18 cellular contexts compared by ENCODE assay signal in the genomic region with DNA sequence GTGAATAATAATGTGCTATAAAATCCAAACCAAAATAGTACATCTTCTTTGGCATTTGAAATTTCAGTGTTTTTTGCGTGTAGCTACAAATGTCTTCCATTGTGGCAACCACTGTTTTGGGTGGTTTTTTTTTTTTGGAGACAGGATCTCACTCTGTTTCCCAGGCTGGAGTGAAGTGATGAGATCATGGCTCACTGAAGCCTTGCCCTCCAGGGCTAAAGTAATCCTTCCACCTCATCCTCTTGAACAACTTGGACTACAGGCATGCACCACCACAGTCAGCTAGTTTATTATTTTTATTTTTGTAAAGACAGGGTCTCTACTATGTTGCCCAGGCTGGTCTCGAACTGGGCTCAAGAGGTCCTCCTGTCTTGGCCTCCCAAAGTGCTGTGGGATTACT.
DNase-seq lines count a peak whose midpoint lies in the region; TF ChIP-seq lines count a peak whose summit lies in the region.
"Had no signal": no experiment of that assay in that cellular context is flagged by ENCODE, and none has a peak within 500 bp of the region (broad histone marks: within the 10 kb centered on the region; RNA-seq: fewer than 3 reads in every experiment).

No MANE protein-coding gene starts in this region.

- H2AK5ac ChIP-seq in mesenchymal stem cell (ENCODE audit: low read length, severe bottlenecking) = no peak overlapping the region

- no peak overlapping the region for H3K14ac ChIP-seq in mesenchymal stem cell (ENCODE audit: low read length in 2 of 2)

- H3K4me2 ChIP-seq in smooth muscle cell = peak overlapping the region; percentile 0
- no peak overlapping the region for H3K4me2 ChIP-seq in mesenchymal stem cell (ENCODE audit: low read length, poor library complexity, severe bottlenecking)

- H3K4ac ChIP-seq in mesenchymal stem cell (ENCODE audit: low read depth in 1 of 2, low read length in 2 of 2) = no peak overlapping the region

- CTCF ChIA-PET in HEK293 (lab: Yijun Ruan, JAX) = interaction anchor here (0.6 to 2.5 kb wide), 7 partner anchors 9 to 645 kb away, joined by 3 to 14 read pairs (median 4); no protein-coding TSS in a partner anchor

- H2BK5ac ChIP-seq in mesenchymal stem cell (ENCODE audit: low read depth, low read length, poor library complexity, severe bottlenecking) = no peak overlapping the region

- POLR2A ChIA-PET in HEK293 (lab: Yijun Ruan, JAX) = no interaction called here

- H3K23ac ChIP-seq in mesenchymal stem cell (ENCODE audit: low read length in 2 of 2) = no peak overlapping the region

- no peak overlapping the region for H2BK12ac ChIP-seq in mesenchymal stem cell (ENCODE audit: low read length in 2 of 2)

- no peak overlapping the region for H2BK120ac ChIP-seq in mesenchymal stem cell (ENCODE audit: low read depth, low read length)

- no peaks in the 10 kb centered on the region for H3K27me3 ChIP-seq in SJCRH30
- peaks cover 8% of the 10 kb centered on the region for H3K27me3 ChIP-seq in smooth muscle cell (ENCODE audit: low read depth)
- H3K27me3 ChIP-seq in ascending aorta = no peaks in the 10 kb centered on the region
- no peaks in the 10 kb centered on the region for H3K27me3 ChIP-seq in mesenchymal stem cell (ENCODE audit: control insufficient read depth in 1 of 2, insufficient read depth in 1 of 2, low read length in 2 of 2)
- H3K27me3 ChIP-seq: BE2C had no signal

- H3K36me3 Mint-ChIP-seq in chondrocyte (ENCODE audit: low read depth) = no peaks in the 10 kb centered on the region
- H3K36me3 Mint-ChIP-seq: CD4-positive, CD25-positive, alpha-beta regulatory T cell had no signal

- no peak overlapping the region for H3K4me3 Mint-ChIP-seq in chondrocyte (ENCODE audit: unreplicated experiment)
- H3K4me3 Mint-ChIP-seq: CD4-positive, CD25-positive, alpha-beta regulatory T cell; CD8-positive, alpha-beta memory T cell; IgD-negative memory B cell had no signal

- H3K9me3 ChIP-seq in HEK293 (ENCODE audit: control insufficient read depth, insufficient read depth, low read depth, low read length) (no peaks in the 10 kb centered on the region), SJCRH30 (replicated peaks) (no peaks in the 10 kb centered on the region; the same call in none of the 2 replicates), smooth muscle cell (replicated peaks; ENCODE audit: low read depth) (no peaks in the 10 kb centered on the region), ascending aorta (no peaks in the 10 kb centered on the region), mesenchymal stem cell (ENCODE audit: control insufficient read depth, low read length) (no peaks in the 10 kb centered on the region)
- H3K9me3 ChIP-seq: BE2C, HAP-1 had no signal

- no peak overlapping the region for H3K18ac ChIP-seq in mesenchymal stem cell (ENCODE audit: low read depth in 1 of 2, low read length in 2 of 2)

- H3K4me1 ChIP-seq in HEK293 (ENCODE audit: control insufficient read depth, insufficient read depth, low read length) (peaks cover 21% of the 10 kb centered on the region), SJCRH30 (peaks cover 33% of the 10 kb centered on the region), smooth muscle cell (ENCODE audit: low read depth) (no peaks in the 10 kb centered on the region), ascending aorta (no peaks in the 10 kb centered on the region), mesenchymal stem cell (ENCODE audit: control insufficient read depth, insufficient read depth, low read depth, low read length) (peaks cover 2% of the 10 kb centered on the region)
- H3K4me1 ChIP-seq: HAP-1 had no signal

- no peaks in the 10 kb centered on the region for H3K79me2 ChIP-seq in smooth muscle cell (ENCODE audit: low read depth)

- H3K4me3 ChIP-seq in HEK293 (ENCODE audit: low read depth, low read length) (no peak overlapping the region), SJCRH30 (no peak overlapping the region), smooth muscle cell (no peak overlapping the region), ascending aorta (no peak overlapping the region), mesenchymal stem cell (ENCODE audit: insufficient read depth in 1 of 2, low read depth in 1 of 2, low read length in 2 of 2) (no peak overlapping the region)
- H3K4me3 ChIP-seq: GM23248, HAP-1 had no signal

- H3K9ac ChIP-seq in smooth muscle cell (ENCODE audit: low read depth) (no peak overlapping the region), mesenchymal stem cell (ENCODE audit: low read length) (no peak overlapping the region)
- H3K9ac ChIP-seq: GM23248 had no signal

- intact Hi-C loops in ascending aorta (cut with DNase I) = no loop called here

- no peaks in the 10 kb centered on the region for H3F3A ChIP-seq in smooth muscle cell (ENCODE audit: low read depth)

- H4K8ac ChIP-seq in mesenchymal stem cell (ENCODE audit: low read length) = no peak overlapping the region

- DNase-seq in SJCRH30 (peak; percentile 27 to 60), chondrocyte (ENCODE audit: low spot score) (no peak), smooth muscle cell (lab: John Stamatoyannopoulos, UW; ENCODE audit: unreplicated experiment) (no peak), midbrain (lab: John Stamatoyannopoulos, UW) (no peak), ascending aorta (ENCODE audit: low spot score in 2 of 2) (no peak), mesenchymal stem cell (no peak)
- DNase-seq: BE2C; C1 segment of cervical spinal cord; CD4-positive, CD25-positive, alpha-beta regulatory T cell; CD8-positive, alpha-beta memory T cell; COR-L47; DMS 273 treated with DMSO at 0.1 percent for 48 hours; DMS53; GDM1 had no signal

- WGBS in smooth muscle cell (ENCODE audit: low lambda C conversion rate) = 90% methylated on average over 2 of the region's 2 CpGs
- WGBS in mesenchymal stem cell = 77% methylated on average over 2 of the region's 2 CpGs

- H3K27me3 Mint-ChIP-seq in chondrocyte (ENCODE audit: low read depth) = no peaks in the 10 kb centered on the region
- H3K27me3 Mint-ChIP-seq: CD4-positive, CD25-positive, alpha-beta regulatory T cell; IgD-negative memory B cell had no signal

- H2BK15ac ChIP-seq in mesenchymal stem cell (ENCODE audit: low read depth, poor library complexity, severe bottlenecking) = no peak overlapping the region

- no peak for TF ChIP-seq CTCF in HEK293 (tag by site-specific recombination; IDR thresholded peaks at IDR 0.05)
- no peak for TF ChIP-seq CTCF in chondrocyte (IDR thresholded peaks at IDR 0.05)
- TF ChIP-seq CTCF in smooth muscle cell (IDR thresholded peaks at IDR 0.05; ENCODE audit: borderline replicate concordance, insufficient read depth, poor library complexity, severe bottlenecking) = no peak
- TF ChIP-seq CTCF in ascending aorta (IDR thresholded peaks at IDR 0.05) = no peak

- H2AFZ ChIP-seq in smooth muscle cell (ENCODE audit: low read depth) = no peak overlapping the region
- H2AFZ ChIP-seq in mesenchymal stem cell (ENCODE audit: low read depth, low read length) = no peak overlapping the region
- H2AFZ ChIP-seq: GM23248 had no signal

- peaks cover 1% of the 10 kb centered on the region for H3K79me1 ChIP-seq in mesenchymal stem cell (replicated peaks; ENCODE audit: low read length, poor library complexity, severe bottlenecking)

- H4K20me1 ChIP-seq in smooth muscle cell (ENCODE audit: low read depth) = peaks cover 12% of the 10 kb centered on the region

- H3K27ac Mint-ChIP-seq in chondrocyte (ENCODE audit: unreplicated experiment) = peak overlapping the region; percentile 4
- H3K27ac Mint-ChIP-seq: CD4-positive, CD25-positive, alpha-beta regulatory T cell; CD8-positive, alpha-beta memory T cell; IgD-negative memory B cell had no signal

- H3K36me3 ChIP-seq in HEK293 (ENCODE audit: control insufficient read depth in 2 of 2, insufficient read depth in 1 of 2, low read length in 2 of 2) (no peaks in the 10 kb centered on the region), SJCRH30 (no peaks in the 10 kb centered on the region), smooth muscle cell (ENCODE audit: low read depth) (no peaks in the 10 kb centered on the region), ascending aorta (no peaks in the 10 kb centered on the region), mesenchymal stem cell (ENCODE audit: control insufficient read depth in 1 of 2, insufficient read depth in 2 of 2, low read depth in 1 of 2, low read length in 2 of 2) (no peaks in the 10 kb centered on the region)
- H3K36me3 ChIP-seq: BE2C, HAP-1 had no signal

- peaks cover 27% of the 10 kb centered on the region for H3K4me1 Mint-ChIP-seq in chondrocyte (ENCODE audit: low read depth)
- H3K4me1 Mint-ChIP-seq: CD4-positive, CD25-positive, alpha-beta regulatory T cell; CD8-positive, alpha-beta memory T cell had no signal

- H4K91ac ChIP-seq in mesenchymal stem cell (ENCODE audit: low read length) = no peak overlapping the region

- no peaks in the 10 kb centered on the region for H3K9me3 Mint-ChIP-seq in chondrocyte (ENCODE audit: low read depth)
- H3K9me3 Mint-ChIP-seq: CD8-positive, alpha-beta memory T cell; IgD-negative memory B cell had no signal

- no peak overlapping the region for H3K27ac ChIP-seq in HEK293 (ENCODE audit: extremely low read depth, low read depth, low read length)
- H3K27ac ChIP-seq in SJCRH30 = peak overlapping the region; percentile 13; the same call in 1 of the 2 replicates
- H3K27ac ChIP-seq in smooth muscle cell (ENCODE audit: low read depth) = peak overlapping the region; percentile 6
- no peak overlapping the region for H3K27ac ChIP-seq in ascending aorta
- H3K27ac ChIP-seq in mesenchymal stem cell (ENCODE audit: low read length, poor library complexity, severe bottlenecking) = no peak overlapping the region
- H3K27ac ChIP-seq: GM23248 had no signal

Comparison
In these comparisons a context has a peak if more than half of its experiments do, and no peak if none do; other contexts are left out.
1. H3K27ac ChIP-seq: peak in SJCRH30 (single experiment) and smooth muscle cell (single experiment); none in HEK293 (single experiment), ascending aorta (0 of 2) and mesenchymal stem cell (single experiment).
2. DNase-seq: peak in SJCRH30 (2 of 2); none in chondrocyte (single experiment), smooth muscle cell (single experiment), midbrain (single experiment), ascending aorta (0 of 2) and mesenchymal stem cell (single experiment).